Comparison of ENCODE assay signal across 29 cellular contexts in the genomic region with DNA sequence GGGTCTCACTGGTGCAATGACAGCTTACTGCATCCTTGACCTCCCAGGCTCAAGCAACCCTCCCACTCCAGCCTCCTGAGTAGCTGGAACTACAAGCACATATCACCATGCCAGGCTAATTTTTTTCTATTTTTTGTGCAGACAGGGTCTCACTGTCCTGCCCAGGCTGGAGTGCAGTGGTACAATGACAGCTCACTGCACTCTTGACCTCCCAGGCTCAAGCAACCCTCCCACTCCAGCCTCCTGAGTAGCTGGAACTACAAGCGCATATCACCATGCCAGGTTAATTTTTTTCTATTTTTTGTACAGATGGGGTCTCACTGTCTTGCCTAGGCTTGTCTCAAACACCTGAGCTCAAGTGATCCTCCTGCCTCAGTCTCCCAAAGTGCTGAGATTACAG.
"Had no signal": no experiment of that assay in that cellular context is flagged by ENCODE, and none has a peak within 500 bp of the region (broad histone marks: within the 10 kb centered on the region; RNA-seq: fewer than 3 reads in every experiment).

No MANE protein-coding gene starts in this region.

- H3K27ac ChIP-seq: colonic mucosa, coronary artery, dorsolateral prefrontal cortex, epithelial cell of prostate, esophagus muscularis mucosa, esophagus squamous epithelium, foreskin keratinocyte, gastrocnemius medialis, gastroesophageal sphincter, heart left ventricle, heart right ventricle had no signal

- H3K27ac Mint-ChIP-seq: dendritic cell treated with granulocyte-macrophage colony-stimulating factor and Interleukin-4, amounts not matched to agents 40 ng/mL and 50 ng/mL, for 4 days; effector memory CD8-positive, alpha-beta T cell; endodermal cell had no signal

- H3K27me3 Mint-ChIP-seq: dendritic cell treated with granulocyte-macrophage colony-stimulating factor and Interleukin-4, amounts not matched to agents 40 ng/mL and 50 ng/mL, for 4 days; effector memory CD8-positive, alpha-beta T cell had no signal

- ATAC-seq: effector memory CD8-positive, alpha-beta T cell; esophagus mucosa; foreskin keratinocyte; gastrocnemius medialis; gastroesophageal sphincter; heart left ventricle; heart right ventricle had no signal

- DNase-seq: colonic mucosa; cortex of kidney; dermis blood vessel endothelial cell; dorsolateral prefrontal cortex; effector CD4-positive, alpha-beta T cell; effector CD8-positive, alpha-beta T cell; effector memory CD4-positive, alpha-beta T cell; effector memory CD8-positive, alpha-beta T cell; endodermal cell; erythroblast; esophagus squamous epithelium; foreskin fibroblast; foreskin keratinocyte; foreskin melanocyte; gastrocnemius medialis; glutamatergic neuron; head of caudate nucleus; heart left ventricle; heart right ventricle had no signal

- H3K4me1 ChIP-seq: colonic mucosa, esophagus muscularis mucosa, gastrocnemius medialis, gastroesophageal sphincter had no signal

- H3K9me3 ChIP-seq: colonic mucosa, esophagus muscularis mucosa, esophagus squamous epithelium, gastrocnemius medialis, gastroesophageal sphincter, heart left ventricle, heart right ventricle had no signal

- FAIRE-seq: colon, endometrium, endothelial cell of umbilical vein, frontal cortex had no signal

- H3K4me3 Mint-ChIP-seq: dendritic cell treated with granulocyte-macrophage colony-stimulating factor and Interleukin-4, amounts not matched to agents 40 ng/mL and 50 ng/mL, for 4 days; effector memory CD8-positive, alpha-beta T cell; endodermal cell had no signal

- H3K36me3 ChIP-seq: colonic mucosa, esophagus muscularis mucosa, esophagus squamous epithelium, gastrocnemius medialis, gastroesophageal sphincter, heart left ventricle, heart right ventricle had no signal

- H3K4me3 ChIP-seq: colonic mucosa, coronary artery, dorsolateral prefrontal cortex, esophagus muscularis mucosa, esophagus squamous epithelium, gastrocnemius medialis, gastroesophageal sphincter, heart left ventricle, heart right ventricle had no signal

- H3K27me3 ChIP-seq: colonic mucosa, dorsolateral prefrontal cortex, esophagus muscularis mucosa, esophagus squamous epithelium, foreskin keratinocyte, gastrocnemius medialis, gastroesophageal sphincter, heart left ventricle, heart right ventricle had no signal
